In the genomic region with DNA sequence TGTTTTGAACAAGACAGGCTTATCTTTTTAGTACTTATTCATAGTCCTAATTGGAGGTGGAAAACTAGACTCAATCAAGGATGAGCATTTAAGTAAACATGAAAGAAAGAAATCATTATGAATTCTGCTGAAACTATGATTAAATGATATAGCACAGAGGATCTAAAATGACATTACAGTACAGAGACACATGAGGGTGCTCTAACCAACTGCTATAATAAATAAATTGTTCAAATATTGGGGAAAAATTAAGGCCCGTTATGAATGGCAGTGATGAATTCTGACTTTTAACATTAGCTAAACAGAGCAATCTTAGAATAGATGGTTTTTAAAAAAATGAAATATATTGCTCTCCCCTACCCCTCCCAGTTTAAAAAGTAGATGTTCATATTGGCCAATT, we compare ENCODE assay signal across 20 cellular contexts. TPM values are rescaled to one million over a fixed set of nuclear protein-coding genes. Genes with fewer than 3 reads are reported as not detected.
A peak's percentile ranks its signal among the peaks of the same experiment; 100 is the strongest.
DNase-seq lines count a peak whose midpoint lies in the region; ATAC-seq, FAIRE-seq and TF ChIP-seq lines count a peak whose summit lies in the region.
"Had no signal": no experiment of that assay in that cellular context is flagged by ENCODE, and none has a peak within 500 bp of the region (broad histone marks: within the 10 kb centered on the region; RNA-seq: fewer than 3 reads in every experiment).

No MANE protein-coding gene starts in this region.

- TF ChIP-seq RAD21 in K562 (CRISPR knock-in tag; conservative IDR thresholded peaks at IDR 0.05 in 1 of 2, IDR thresholded peaks at IDR 0.05 in 1 of 2) = peak in 1 of 2 experiments; percentile 43; a peak in 2 of 4 replicates

- H3K9me3 Mint-ChIP-seq in T-cell = no peaks in the 10 kb centered on the region
- H3K9me3 Mint-ChIP-seq: activated CD8-positive, alpha-beta T cell treated with anti-CD3 and anti-CD28 coated beads for 36 hours; effector memory CD8-positive, alpha-beta T cell had no signal

- no peak overlapping the region for H3K27ac Mint-ChIP-seq in T-cell
- H3K27ac Mint-ChIP-seq: activated CD8-positive, alpha-beta T cell treated with anti-CD3 and anti-CD28 coated beads for 36 hours; effector memory CD8-positive, alpha-beta T cell had no signal

- BruUV-seq in K562 (replicated peaks; lab: Mats Ljungman, UMichigan) = no TSS peak

- H3K4me1 Mint-ChIP-seq in T-cell = no peaks in the 10 kb centered on the region

- H4K20me1 ChIP-seq in Loucy (ENCODE audit: insufficient read depth, low read length, poor library complexity, severe bottlenecking) = no peaks in the 10 kb centered on the region
- H4K20me1 ChIP-seq in K562 (replicated peaks; ENCODE audit: control insufficient read depth, insufficient read depth, low read length) = no peaks in the 10 kb centered on the region
- H4K20me1 ChIP-seq: BLaER1 had no signal

- TF ChIP-seq CTCF in AG09309 (IDR thresholded peaks at IDR 0.05; ENCODE audit: control insufficient read depth, insufficient read depth, low read depth, low read length, missing control alignments) (peak; percentile 18), Loucy (conservative IDR thresholded peaks at IDR 0.05; ENCODE audit: low read length) (peak; percentile 43), K562 (IDR thresholded peaks at IDR 0.05 in 2 of 3, conservative IDR thresholded peaks at IDR 0.05 in 1 of 3; ENCODE audit: insufficient read depth in 2 of 3, low read depth in 1 of 3, low read length in 3 of 3) (peak in 1 of 3 experiments; percentile 40; a peak in 2 of 6 replicates), kidney epithelial cell (IDR thresholded peaks at IDR 0.05; ENCODE audit: insufficient read depth, low read length, poor library complexity, severe bottlenecking) (peak; percentile 24)

- DNase-seq in AG09309 (ENCODE audit: low read depth) = no peak
- no peak for DNase-seq in K562 (ENCODE audit: extremely low read depth in 1 of 4, low spot score in 3 of 4)
- DNase-seq in kidney epithelial cell (ENCODE audit: low read depth) = no peak
- DNase-seq in T-cell = no peak
- no peak for DNase-seq in T-helper 2 cell
- DNase-seq: activated CD8-positive, alpha-beta T cell treated with anti-CD3 and anti-CD28 coated beads for 36 hours; DND-41; effector memory CD8-positive, alpha-beta T cell; NCI-H1092 treated with DMSO at 0.1 percent for 48 hours; SHP77 treated with DMSO at 0.1 percent for 48 hours; stimulated activated CD4-positive, alpha-beta T cell treated with anti-CD3 and anti-CD28 coated beads, Interleukin-15, amount 100 ng/mL, for 24 hours; testis had no signal

- H2AFZ ChIP-seq in Loucy (ENCODE audit: low read length) = no peak overlapping the region
- H2AFZ ChIP-seq in K562 (ENCODE audit: low read depth, low read length) = no peak overlapping the region

- H3K79me2 ChIP-seq in Loucy (ENCODE audit: insufficient read depth, low read length) = no peaks in the 10 kb centered on the region
- no peaks in the 10 kb centered on the region for H3K79me2 ChIP-seq in K562 (ENCODE audit: control insufficient read depth, insufficient read depth, low read length)

- H3K4me2 ChIP-seq in Loucy (ENCODE audit: low read depth, low read length, poor library complexity, severe bottlenecking) (no peak overlapping the region), K562 (ENCODE audit: insufficient read depth, low read length) (no peak overlapping the region)
- H3K4me2 ChIP-seq: BLaER1 had no signal

- ATAC-seq in K562 (peak; percentile 38; the same call in 1 of the 3 replicates), T-cell (replicated peaks in 1 of 4) (no peak), HG03520 (IDR thresholded peaks at IDR 0.05; ENCODE audit: unreplicated experiment) (no peak), esophagus mucosa (no peak)
- ATAC-seq: activated CD8-positive, alpha-beta T cell treated with anti-CD3 and anti-CD28 coated beads for 36 hours; effector memory CD8-positive, alpha-beta T cell had no signal

- in situ Hi-C loops in K562 (cut with MboI) = no loop called here

- CTCF ChIA-PET in K562 (lab: Yijun Ruan, JAX; ENCODE audit: low intra/inter-chr PET ratio) = no interaction called here
- CTCF ChIA-PET in T-cell (lab: Charles Lee) = no interaction called here

- H3K27me3 ChIP-seq in Loucy (ENCODE audit: insufficient read depth, low read length, poor library complexity, severe bottlenecking) (no peaks in the 10 kb centered on the region), K562 (ENCODE audit: control insufficient read depth in 2 of 2, insufficient read depth in 2 of 2, low read length in 2 of 2) (no peaks in the 10 kb centered on the region), kidney epithelial cell (ENCODE audit: control insufficient read depth, insufficient read depth, low read length) (no peaks in the 10 kb centered on the region)
- H3K27me3 ChIP-seq: ascending aorta, BLaER1, testis had no signal

- no peaks in the 10 kb centered on the region for H3K9me1 ChIP-seq in K562 (ENCODE audit: control insufficient read depth, insufficient read depth, low read length)

- no peaks in the 10 kb centered on the region for H3K9me2 ChIP-seq in Loucy (replicated peaks; ENCODE audit: low read depth, low read length)

- 0% methylated on average over 1 of the region's 1 CpG for WGBS in K562 (ENCODE audit: insufficient coverage, low coverage, missing lambda C conversion rate)

- POLR2A ChIA-PET in K562 (lab: Yijun Ruan, JAX) = interaction anchor here (0.6 kb wide), 1 partner anchor 1358 kb away, joined by 4 read pairs; no protein-coding TSS in a partner anchor
- POLR2A ChIA-PET in T-cell (lab: Charles Lee) = no interaction called here

- H3K4me3 ChIP-seq in AG09309 (ENCODE audit: control insufficient read depth, low read depth, low read length) = no peak overlapping the region
- H3K4me3 ChIP-seq in Loucy (ENCODE audit: low read length, poor library complexity, severe bottlenecking) = no peak overlapping the region
- H3K4me3 ChIP-seq in K562 = no peak overlapping the region
- H3K4me3 ChIP-seq in kidney epithelial cell (ENCODE audit: low read depth, low read length) = no peak overlapping the region
- H3K4me3 ChIP-seq: ascending aorta, BLaER1, prostate gland, testis had no signal

- no peaks in the 10 kb centered on the region for H3K4me1 ChIP-seq in Loucy (ENCODE audit: insufficient read depth, low read length, poor library complexity, severe bottlenecking)
- H3K4me1 ChIP-seq in K562 (replicated peaks in 1 of 2; ENCODE audit: control insufficient read depth in 2 of 2, insufficient read depth in 2 of 2, low read length in 2 of 2) = no peaks in the 10 kb centered on the region
- H3K4me1 ChIP-seq: ascending aorta, BLaER1, prostate gland, testis had no signal

- H3K9me3 ChIP-seq in Loucy (ENCODE audit: insufficient read depth, low read depth, low read length) (no peaks in the 10 kb centered on the region), K562 (replicated peaks; ENCODE audit: control insufficient read depth, insufficient read depth, low read depth, low read length) (no peaks in the 10 kb centered on the region)
- H3K9me3 ChIP-seq: ascending aorta, BLaER1, prostate gland, testis had no signal

- H3K36me3 ChIP-seq in Loucy (ENCODE audit: insufficient read depth, low read length) (no peaks in the 10 kb centered on the region), K562 (ENCODE audit: control insufficient read depth, insufficient read depth, low read length) (no peaks in the 10 kb centered on the region), kidney epithelial cell (ENCODE audit: control insufficient read depth, insufficient read depth, low read length) (no peaks in the 10 kb centered on the region)
- H3K36me3 ChIP-seq: ascending aorta, BLaER1, prostate gland had no signal

- H3K9ac ChIP-seq in Loucy (ENCODE audit: low read depth, low read length, poor library complexity, severe bottlenecking) (no peak overlapping the region), K562 (ENCODE audit: insufficient read depth in 1 of 2, low read depth in 2 of 2, low read length in 2 of 2) (no peak overlapping the region)
- H3K9ac ChIP-seq: BLaER1 had no signal

- H3K36me3 Mint-ChIP-seq in T-cell = no peaks in the 10 kb centered on the region

- H3K4me3 Mint-ChIP-seq in T-cell = no peak overlapping the region
- H3K4me3 Mint-ChIP-seq: activated CD8-positive, alpha-beta T cell treated with anti-CD3 and anti-CD28 coated beads for 36 hours; effector memory CD8-positive, alpha-beta T cell had no signal

- peaks cover 0 to 9% of the 10 kb centered on the region in 2 donors for H3K27me3 Mint-ChIP-seq in T-cell

- no peaks in the 10 kb centered on the region for H3F3A ChIP-seq in Loucy (ENCODE audit: low read depth)

- TF ChIP-seq EP300 in K562 (IDR thresholded peaks at IDR 0.05; ENCODE audit: low read length) = no peak

- FAIRE-seq in K562 (lab: Jason Lieb, UNC) = no peak
- FAIRE-seq: GM19239, TTC549 had no signal

- no peak for TF ChIP-seq POLR2A in K562 (conservative IDR thresholded peaks at IDR 0.05)

- intact Hi-C loops in K562 (cut with micrococcal nuclease) = no loop called here

- no peak overlapping the region for H3K27ac ChIP-seq in K562 (ENCODE audit: extremely low read depth, low read depth, low read length)
- H3K27ac ChIP-seq: ascending aorta, BLaER1, prostate gland, testis had no signal

TF ChIP-seq in K562, 482 proteins besides CTCF, POLR2A, EP300 and RAD21 (continues in another document):
- TF ChIP-seq SREBF2 (CRISPR knock-in tag; IDR thresholded peaks at IDR 0.05) (no peak), SRSF7 (optimal IDR thresholded peaks at IDR 0.05; ENCODE audit: low read depth, low read length) (no peak)

RNA-seq across cellular contexts. Expression of gene WNT2, which starts 10.3 kb away (rescaled TPM):
- not detected in 2 replicates for total RNA-seq in K562 (2011; cell fraction: chromatin; rRNA removed; ENCODE audit: low replicate concordance)
- not detected in 2 replicates for total RNA-seq in K562 (2011; cell fraction: nucleolus; rRNA removed)
- total RNA-seq in K562 (2011; cell fraction: nucleoplasm; rRNA removed) = not detected in 2 replicates
- total RNA-seq in K562 (2014; rRNA removed) (not detected in 2 replicates), K562 (2014; rRNA removed; fragmentation: Illumina TruSeq; extraction: Trizol) (not detected in 2 replicates), K562 (2015; rRNA removed; fragmentation: Illumina TruSeq; extraction: Trizol) (not detected in 2 replicates), K562 (2021) (not detected in 2 replicates), kidney epithelial cell (0.07 and 0.29 TPM in 2 replicates), T-cell (not detected), esophagus mucosa (not detected)
- polyA plus RNA-seq in K562 (2011; rRNA removed) (not detected in 2 replicates), K562 (2014; fragmentation: Illumina TruSeq; extraction: Trizol) (not detected in 2 replicates), K562 (2014; fragmentation: Nextera tagmentation; extraction: Ambion mirVana) (under 1 TPM in 1 of 2 experiments, not detected in 1; 0.04 TPM), K562 (2014; rRNA removed) (not detected in 2 replicates)
- polyA plus RNA-seq in K562 (2011; cell fraction: cytosol; rRNA removed) = not detected in 2 replicates
- not detected in 2 replicates for polyA plus RNA-seq in K562 (2011; cell fraction: nucleus; rRNA removed)
- not detected in 2 replicates for polyA plus RNA-seq in K562 (2012)
- not detected in 2 replicates for polyA minus RNA-seq in K562 (2011; rRNA and poly(A)+ RNA removed)
- polyA minus RNA-seq in K562 (2011; cell fraction: cytosol; rRNA and poly(A)+ RNA removed) = not detected in 2 replicates
- polyA minus RNA-seq in K562 (2011; cell fraction: nucleus; rRNA and poly(A)+ RNA removed) = not detected in 2 replicates
- total RNA-seq: activated CD8-positive, alpha-beta T cell treated with anti-CD3 and anti-CD28 coated beads for 36 hours had no signal
